In the genomic region with DNA sequence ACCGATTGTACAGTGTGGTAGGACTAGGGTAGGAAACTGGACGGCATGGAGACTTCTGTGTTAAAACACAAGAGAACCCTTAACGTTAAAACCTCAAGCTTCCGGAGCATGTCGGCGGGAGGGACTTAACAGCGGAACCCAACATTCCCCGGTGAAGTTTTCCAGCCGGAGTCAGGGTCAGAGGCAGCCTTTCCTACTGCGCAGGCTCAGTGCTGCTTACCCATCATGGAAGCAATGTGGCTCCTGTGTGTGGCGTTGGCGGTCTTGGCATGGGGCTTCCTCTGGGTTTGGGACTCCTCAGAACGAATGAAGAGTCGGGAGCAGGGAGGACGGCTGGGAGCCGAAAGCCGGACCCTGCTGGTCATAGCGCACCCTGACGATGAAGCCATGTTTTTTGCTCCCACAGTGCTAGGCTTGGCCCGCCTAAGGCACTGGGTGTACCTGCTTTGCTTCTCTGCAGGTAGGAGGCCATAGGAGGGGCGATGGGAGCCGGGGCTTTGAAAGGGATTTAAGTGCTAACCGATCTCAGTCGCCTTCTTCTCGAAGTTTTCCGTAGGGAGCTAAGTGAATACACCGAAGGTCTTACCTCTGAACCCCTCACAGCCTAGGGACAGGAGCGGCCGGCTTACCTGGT, we compare ENCODE assay signal across 1 cellular context.
A peak's percentile ranks its signal among the peaks of the same experiment; 100 is the strongest.
TF ChIP-seq lines count a peak whose summit lies in the region.

A gene (plus strand): TSS at position 209 of the 634 bp plus-strand sequence. CDS start 17 bp downstream, at position 226.

TF ChIP-seq in HepG2, 621 proteins besides CTCF, POLR2A, EP300 and RAD21 (continued from another document and continues in another):
- TF ChIP-seq, protein P1, sequence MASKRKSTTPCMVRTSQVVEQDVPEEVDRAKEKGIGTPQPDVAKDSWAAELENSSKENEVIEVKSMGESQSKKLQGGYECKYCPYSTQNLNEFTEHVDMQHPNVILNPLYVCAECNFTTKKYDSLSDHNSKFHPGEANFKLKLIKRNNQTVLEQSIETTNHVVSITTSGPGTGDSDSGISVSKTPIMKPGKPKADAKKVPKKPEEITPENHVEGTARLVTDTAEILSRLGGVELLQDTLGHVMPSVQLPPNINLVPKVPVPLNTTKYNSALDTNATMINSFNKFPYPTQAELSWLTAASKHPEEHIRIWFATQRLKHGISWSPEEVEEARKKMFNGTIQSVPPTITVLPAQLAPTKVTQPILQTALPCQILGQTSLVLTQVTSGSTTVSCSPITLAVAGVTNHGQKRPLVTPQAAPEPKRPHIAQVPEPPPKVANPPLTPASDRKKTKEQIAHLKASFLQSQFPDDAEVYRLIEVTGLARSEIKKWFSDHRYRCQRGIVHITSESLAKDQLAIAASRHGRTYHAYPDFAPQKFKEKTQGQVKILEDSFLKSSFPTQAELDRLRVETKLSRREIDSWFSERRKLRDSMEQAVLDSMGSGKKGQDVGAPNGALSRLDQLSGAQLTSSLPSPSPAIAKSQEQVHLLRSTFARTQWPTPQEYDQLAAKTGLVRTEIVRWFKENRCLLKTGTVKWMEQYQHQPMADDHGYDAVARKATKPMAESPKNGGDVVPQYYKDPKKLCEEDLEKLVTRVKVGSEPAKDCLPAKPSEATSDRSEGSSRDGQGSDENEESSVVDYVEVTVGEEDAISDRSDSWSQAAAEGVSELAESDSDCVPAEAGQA (IDR thresholded peaks at IDR 0.05; ENCODE audit: low read depth) = peak; percentile 83
- TF ChIP-seq, protein P1 (CRISPR knock-in tag; IDR thresholded peaks at IDR 0.05; ENCODE audit: borderline replicate concordance) = peak; percentile 81; the same call in 1 of the 2 replicates
- TF ChIP-seq ZNF24 (IDR thresholded peaks at IDR 0.05) (peak; percentile 50; the same call in 1 of the 2 replicates), TBL1XR1 (IDR thresholded peaks at IDR 0.05; ENCODE audit: borderline replicate concordance, low read length, partially characterized antibody) (peak; percentile 64), HNRNPK (IDR thresholded peaks at IDR 0.05; ENCODE audit: low read depth, low read length, poor library complexity, severe bottlenecking) (no peak), SP140L (CRISPR knock-in tag; IDR thresholded peaks at IDR 0.05; ENCODE audit: borderline replicate concordance) (peak; percentile 74), ZNF251 (CRISPR knock-in tag; IDR thresholded peaks at IDR 0.05) (no peak), ZNF749 (CRISPR knock-in tag; IDR thresholded peaks at IDR 0.05; ENCODE audit: borderline replicate concordance) (no peak), ZNF678 (CRISPR knock-in tag; IDR thresholded peaks at IDR 0.05) (no peak), ZNF274 (CRISPR knock-in tag; IDR thresholded peaks at IDR 0.05) (peak; percentile 57; the same call in 1 of the 2 replicates), SALL1 (CRISPR knock-in tag; IDR thresholded peaks at IDR 0.05) (peak; percentile 90), ZNF430 (CRISPR knock-in tag; IDR thresholded peaks at IDR 0.05) (no peak; the same call in 1 of the 2 replicates), ATM (IDR thresholded peaks at IDR 0.05; ENCODE audit: borderline replicate concordance) (no peak), KDM2A (CRISPR knock-in tag; IDR thresholded peaks at IDR 0.05; ENCODE audit: borderline replicate concordance, low read depth) (peak; percentile 95), ZNF724P (CRISPR knock-in tag; IDR thresholded peaks at IDR 0.05; ENCODE audit: borderline replicate concordance) (no peak), AGO2 (optimal IDR thresholded peaks at IDR 0.05; ENCODE audit: low read depth, low read length) (peak; percentile 42), ETV5 (CRISPR knock-in tag; IDR thresholded peaks at IDR 0.05; ENCODE audit: borderline replicate concordance) (peak; percentile 95), NFE2L1 (CRISPR knock-in tag; IDR thresholded peaks at IDR 0.05; ENCODE audit: borderline replicate concordance) (no peak), CREB1 (IDR thresholded peaks at IDR 0.05) (no peak), CREB1 (CRISPR knock-in tag; IDR thresholded peaks at IDR 0.05) (peak; percentile 73), NFKB2 (CRISPR knock-in tag; IDR thresholded peaks at IDR 0.05; ENCODE audit: borderline replicate concordance) (peak; percentile 89; the same call in 1 of the 2 replicates), NR1H2 (CRISPR knock-in tag; IDR thresholded peaks at IDR 0.05; ENCODE audit: borderline replicate concordance, low read depth) (no peak), KLF9 (CRISPR knock-in tag; IDR thresholded peaks at IDR 0.05; ENCODE audit: low read depth) (peak; percentile 62; the same call in 1 of the 2 replicates), FLYWCH1 (CRISPR knock-in tag; IDR thresholded peaks at IDR 0.05) (no peak)
- TF ChIP-seq, protein P2, sequence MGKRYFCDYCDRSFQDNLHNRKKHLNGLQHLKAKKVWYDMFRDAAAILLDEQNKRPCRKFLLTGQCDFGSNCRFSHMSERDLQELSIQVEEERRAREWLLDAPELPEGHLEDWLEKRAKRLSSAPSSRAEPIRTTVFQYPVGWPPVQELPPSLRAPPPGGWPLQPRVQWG (CRISPR knock-in tag; IDR thresholded peaks at IDR 0.05; ENCODE audit: borderline replicate concordance, low read depth) = no peak
- TF ChIP-seq, protein P3, sequence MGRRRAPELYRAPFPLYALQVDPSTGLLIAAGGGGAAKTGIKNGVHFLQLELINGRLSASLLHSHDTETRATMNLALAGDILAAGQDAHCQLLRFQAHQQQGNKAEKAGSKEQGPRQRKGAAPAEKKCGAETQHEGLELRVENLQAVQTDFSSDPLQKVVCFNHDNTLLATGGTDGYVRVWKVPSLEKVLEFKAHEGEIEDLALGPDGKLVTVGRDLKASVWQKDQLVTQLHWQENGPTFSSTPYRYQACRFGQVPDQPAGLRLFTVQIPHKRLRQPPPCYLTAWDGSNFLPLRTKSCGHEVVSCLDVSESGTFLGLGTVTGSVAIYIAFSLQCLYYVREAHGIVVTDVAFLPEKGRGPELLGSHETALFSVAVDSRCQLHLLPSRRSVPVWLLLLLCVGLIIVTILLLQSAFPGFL (CRISPR knock-in tag; IDR thresholded peaks at IDR 0.05) = no peak
- TF ChIP-seq, protein P4, sequence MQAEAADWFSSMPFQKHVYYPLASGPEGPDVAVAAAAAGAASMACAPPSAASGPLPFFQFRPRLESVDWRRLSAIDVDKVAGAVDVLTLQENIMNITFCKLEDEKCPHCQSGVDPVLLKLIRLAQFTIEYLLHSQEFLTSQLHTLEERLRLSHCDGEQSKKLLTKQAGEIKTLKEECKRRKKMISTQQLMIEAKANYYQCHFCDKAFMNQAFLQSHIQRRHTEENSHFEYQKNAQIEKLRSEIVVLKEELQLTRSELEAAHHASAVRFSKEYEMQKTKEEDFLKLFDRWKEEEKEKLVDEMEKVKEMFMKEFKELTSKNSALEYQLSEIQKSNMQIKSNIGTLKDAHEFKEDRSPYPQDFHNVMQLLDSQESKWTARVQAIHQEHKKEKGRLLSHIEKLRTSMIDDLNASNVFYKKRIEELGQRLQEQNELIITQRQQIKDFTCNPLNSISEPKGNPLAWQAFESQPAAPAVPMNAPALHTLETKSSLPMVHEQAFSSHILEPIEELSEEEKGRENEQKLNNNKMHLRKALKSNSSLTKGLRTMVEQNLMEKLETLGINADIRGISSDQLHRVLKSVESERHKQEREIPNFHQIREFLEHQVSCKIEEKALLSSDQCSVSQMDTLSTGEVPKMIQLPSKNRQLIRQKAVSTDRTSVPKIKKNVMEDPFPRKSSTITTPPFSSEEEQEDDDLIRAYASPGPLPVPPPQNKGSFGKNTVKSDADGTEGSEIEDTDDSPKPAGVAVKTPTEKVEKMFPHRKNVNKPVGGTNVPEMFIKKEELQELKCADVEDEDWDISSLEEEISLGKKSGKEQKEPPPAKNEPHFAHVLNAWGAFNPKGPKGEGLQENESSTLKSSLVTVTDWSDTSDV (CRISPR knock-in tag; IDR thresholded peaks at IDR 0.05) = no peak
- TF ChIP-seq, protein P5, sequence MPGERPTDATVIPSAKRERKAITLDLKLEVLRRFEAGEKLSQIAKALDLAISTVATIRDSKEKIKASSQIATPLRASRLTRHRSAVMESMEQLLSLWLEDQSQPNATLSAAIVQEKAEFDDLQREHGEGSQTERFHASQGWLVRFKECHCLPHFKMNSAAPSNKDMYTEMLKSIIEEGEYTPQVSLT (CRISPR knock-in tag; IDR thresholded peaks at IDR 0.05; ENCODE audit: borderline replicate concordance, low read depth) = no peak
- TF ChIP-seq, protein P6, sequence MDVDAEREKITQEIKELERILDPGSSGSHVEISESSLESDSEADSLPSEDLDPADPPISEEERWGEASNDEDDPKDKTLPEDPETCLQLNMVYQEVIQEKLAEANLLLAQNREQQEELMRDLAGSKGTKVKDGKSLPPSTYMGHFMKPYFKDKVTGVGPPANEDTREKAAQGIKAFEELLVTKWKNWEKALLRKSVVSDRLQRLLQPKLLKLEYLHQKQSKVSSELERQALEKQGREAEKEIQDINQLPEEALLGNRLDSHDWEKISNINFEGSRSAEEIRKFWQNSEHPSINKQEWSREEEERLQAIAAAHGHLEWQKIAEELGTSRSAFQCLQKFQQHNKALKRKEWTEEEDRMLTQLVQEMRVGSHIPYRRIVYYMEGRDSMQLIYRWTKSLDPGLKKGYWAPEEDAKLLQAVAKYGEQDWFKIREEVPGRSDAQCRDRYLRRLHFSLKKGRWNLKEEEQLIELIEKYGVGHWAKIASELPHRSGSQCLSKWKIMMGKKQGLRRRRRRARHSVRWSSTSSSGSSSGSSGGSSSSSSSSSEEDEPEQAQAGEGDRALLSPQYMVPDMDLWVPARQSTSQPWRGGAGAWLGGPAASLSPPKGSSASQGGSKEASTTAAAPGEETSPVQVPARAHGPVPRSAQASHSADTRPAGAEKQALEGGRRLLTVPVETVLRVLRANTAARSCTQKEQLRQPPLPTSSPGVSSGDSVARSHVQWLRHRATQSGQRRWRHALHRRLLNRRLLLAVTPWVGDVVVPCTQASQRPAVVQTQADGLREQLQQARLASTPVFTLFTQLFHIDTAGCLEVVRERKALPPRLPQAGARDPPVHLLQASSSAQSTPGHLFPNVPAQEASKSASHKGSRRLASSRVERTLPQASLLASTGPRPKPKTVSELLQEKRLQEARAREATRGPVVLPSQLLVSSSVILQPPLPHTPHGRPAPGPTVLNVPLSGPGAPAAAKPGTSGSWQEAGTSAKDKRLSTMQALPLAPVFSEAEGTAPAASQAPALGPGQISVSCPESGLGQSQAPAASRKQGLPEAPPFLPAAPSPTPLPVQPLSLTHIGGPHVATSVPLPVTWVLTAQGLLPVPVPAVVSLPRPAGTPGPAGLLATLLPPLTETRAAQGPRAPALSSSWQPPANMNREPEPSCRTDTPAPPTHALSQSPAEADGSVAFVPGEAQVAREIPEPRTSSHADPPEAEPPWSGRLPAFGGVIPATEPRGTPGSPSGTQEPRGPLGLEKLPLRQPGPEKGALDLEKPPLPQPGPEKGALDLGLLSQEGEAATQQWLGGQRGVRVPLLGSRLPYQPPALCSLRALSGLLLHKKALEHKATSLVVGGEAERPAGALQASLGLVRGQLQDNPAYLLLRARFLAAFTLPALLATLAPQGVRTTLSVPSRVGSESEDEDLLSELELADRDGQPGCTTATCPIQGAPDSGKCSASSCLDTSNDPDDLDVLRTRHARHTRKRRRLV (CRISPR knock-in tag; IDR thresholded peaks at IDR 0.05) = peak; percentile 77
- TF ChIP-seq, protein P7, sequence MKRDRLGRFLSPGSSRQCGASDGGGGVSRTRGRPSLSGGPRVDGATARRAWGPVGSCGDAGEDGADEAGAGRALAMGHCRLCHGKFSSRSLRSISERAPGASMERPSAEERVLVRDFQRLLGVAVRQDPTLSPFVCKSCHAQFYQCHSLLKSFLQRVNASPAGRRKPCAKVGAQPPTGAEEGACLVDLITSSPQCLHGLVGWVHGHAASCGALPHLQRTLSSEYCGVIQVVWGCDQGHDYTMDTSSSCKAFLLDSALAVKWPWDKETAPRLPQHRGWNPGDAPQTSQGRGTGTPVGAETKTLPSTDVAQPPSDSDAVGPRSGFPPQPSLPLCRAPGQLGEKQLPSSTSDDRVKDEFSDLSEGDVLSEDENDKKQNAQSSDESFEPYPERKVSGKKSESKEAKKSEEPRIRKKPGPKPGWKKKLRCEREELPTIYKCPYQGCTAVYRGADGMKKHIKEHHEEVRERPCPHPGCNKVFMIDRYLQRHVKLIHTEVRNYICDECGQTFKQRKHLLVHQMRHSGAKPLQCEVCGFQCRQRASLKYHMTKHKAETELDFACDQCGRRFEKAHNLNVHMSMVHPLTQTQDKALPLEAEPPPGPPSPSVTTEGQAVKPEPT (CRISPR knock-in tag; IDR thresholded peaks at IDR 0.05; ENCODE audit: low read depth) = no peak
- TF ChIP-seq, protein P8, sequence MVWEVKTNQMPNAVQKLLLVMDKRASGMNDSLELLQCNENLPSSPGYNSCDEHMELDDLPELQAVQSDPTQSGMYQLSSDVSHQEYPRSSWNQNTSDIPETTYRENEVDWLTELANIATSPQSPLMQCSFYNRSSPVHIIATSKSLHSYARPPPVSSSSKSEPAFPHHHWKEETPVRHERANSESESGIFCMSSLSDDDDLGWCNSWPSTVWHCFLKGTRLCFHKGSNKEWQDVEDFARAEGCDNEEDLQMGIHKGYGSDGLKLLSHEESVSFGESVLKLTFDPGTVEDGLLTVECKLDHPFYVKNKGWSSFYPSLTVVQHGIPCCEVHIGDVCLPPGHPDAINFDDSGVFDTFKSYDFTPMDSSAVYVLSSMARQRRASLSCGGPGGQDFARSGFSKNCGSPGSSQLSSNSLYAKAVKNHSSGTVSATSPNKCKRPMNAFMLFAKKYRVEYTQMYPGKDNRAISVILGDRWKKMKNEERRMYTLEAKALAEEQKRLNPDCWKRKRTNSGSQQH (CRISPR knock-in tag; IDR thresholded peaks at IDR 0.05; ENCODE audit: low read depth) = peak; percentile 87; the same call in 1 of the 2 replicates
- TF ChIP-seq, protein P9, sequence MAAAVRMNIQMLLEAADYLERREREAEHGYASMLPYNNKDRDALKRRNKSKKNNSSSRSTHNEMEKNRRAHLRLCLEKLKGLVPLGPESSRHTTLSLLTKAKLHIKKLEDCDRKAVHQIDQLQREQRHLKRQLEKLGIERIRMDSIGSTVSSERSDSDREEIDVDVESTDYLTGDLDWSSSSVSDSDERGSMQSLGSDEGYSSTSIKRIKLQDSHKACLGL (CRISPR knock-in tag; IDR thresholded peaks at IDR 0.05) = 0 out of 2 replicates have a peak, but pooled peaks have one; percentile 43
- TF ChIP-seq, protein P10, sequence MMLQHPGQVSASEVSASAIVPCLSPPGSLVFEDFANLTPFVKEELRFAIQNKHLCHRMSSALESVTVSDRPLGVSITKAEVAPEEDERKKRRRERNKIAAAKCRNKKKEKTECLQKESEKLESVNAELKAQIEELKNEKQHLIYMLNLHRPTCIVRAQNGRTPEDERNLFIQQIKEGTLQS (CRISPR knock-in tag; IDR thresholded peaks at IDR 0.05) = no peak
